In the genomic region with DNA sequence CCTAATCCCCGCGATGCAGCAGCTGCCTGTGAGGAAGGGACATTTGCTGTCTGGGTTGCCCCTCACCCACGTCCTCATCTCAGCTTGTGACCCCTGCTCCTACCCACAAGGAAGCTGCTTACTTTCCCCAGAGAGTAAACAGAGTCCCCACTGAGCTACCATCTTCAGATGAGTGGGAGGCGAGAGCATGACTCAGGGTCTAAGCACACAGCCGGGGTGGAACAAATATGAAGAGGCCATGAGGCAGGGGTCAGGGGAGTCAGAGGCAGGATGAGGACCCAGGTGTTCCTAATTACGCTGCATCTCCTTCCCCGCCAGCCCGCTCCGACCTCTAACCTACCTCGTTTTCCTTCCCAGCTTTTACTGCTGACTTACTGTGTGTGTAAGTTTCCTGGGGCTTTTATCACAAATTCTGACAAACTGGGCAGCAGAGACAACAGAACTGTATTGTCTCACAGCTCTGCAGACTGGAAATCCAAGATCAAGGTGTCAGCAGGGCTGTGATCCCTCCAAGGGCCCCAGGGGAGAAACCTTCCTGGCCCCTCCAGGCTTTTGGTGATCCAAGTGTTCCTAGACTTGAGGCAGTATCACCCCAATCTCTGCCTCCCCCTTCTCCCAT, we compare ENCODE assay signal across 13 cellular contexts.
DNase-seq lines count a peak whose midpoint lies in the region; ATAC-seq and TF ChIP-seq lines count a peak whose summit lies in the region.
"Had no signal": no experiment of that assay in that cellular context is flagged by ENCODE, and none has a peak within 500 bp of the region (broad histone marks: within the 10 kb centered on the region; RNA-seq: fewer than 3 reads in every experiment).

No MANE protein-coding gene starts in this region.

- H3K4me3 ChIP-seq in Panc1 (ENCODE audit: low read depth in 2 of 2, low read length in 2 of 2) (no peak overlapping the region), esophagus muscularis mucosa (no peak overlapping the region), trophoblast cell (ENCODE audit: low read depth, low read length) (no peak overlapping the region), BE2C (ENCODE audit: low read depth, low read length) (no peak overlapping the region)

- in situ Hi-C loops in Panc1 (cut with HindIII; ENCODE audit: low pct_unique_long_range_greater_than_20kb, low sequenced_read_pairs): no loop called here

- CTCF ChIA-PET in Panc1 (lab: Charles Lee): interaction anchor here (0.7 to 1.1 kb wide), 4 partner anchors 25 to 151 kb away, joined by 3 to 8 read pairs (median 3); a partner anchor contains a TSS

- POLR2A ChIA-PET in Panc1 (lab: Charles Lee): interaction anchor here (0.6 to 1.8 kb wide), 10 partner anchors 27 to 137 kb away, joined by 3 to 14 read pairs (median 3); no protein-coding TSS in a partner anchor

- H3K14ac ChIP-seq in trophoblast cell (ENCODE audit: low read length): peak overlapping the region; percentile 41

- H3K18ac ChIP-seq in trophoblast cell (ENCODE audit: low read length): no peak overlapping the region

- H3K36me3 ChIP-seq in Panc1 (ENCODE audit: control insufficient read depth, insufficient read depth, low read length) (no peaks in the 10 kb centered on the region), esophagus muscularis mucosa (no peaks in the 10 kb centered on the region), trophoblast cell (ENCODE audit: control insufficient read depth in 1 of 2, insufficient read depth in 2 of 2, low read length in 2 of 2) (no peaks in the 10 kb centered on the region), BE2C (no peaks in the 10 kb centered on the region)

- TF ChIP-seq CTCF in Panc1 (IDR thresholded peaks at IDR 0.05): no peak
- TF ChIP-seq CTCF in esophagus muscularis mucosa (IDR thresholded peaks at IDR 0.05): no peak
- TF ChIP-seq CTCF in BE2C (IDR thresholded peaks at IDR 0.05; ENCODE audit: low read depth, low read length): no peak

- no peak overlapping the region for H4K12ac ChIP-seq in trophoblast cell (ENCODE audit: low read depth, low read length)

- intact Hi-C loops in Panc1 (cut with micrococcal nuclease; ENCODE audit: unreplicated experiment) (loop anchor here (5.0 kb wide), 2 partner anchors 46 to 69 kb away; no protein-coding TSS in a partner anchor), esophagus muscularis mucosa (cut with DNase I) (no loop called here)

- H3K79me1 ChIP-seq in trophoblast cell (ENCODE audit: low read length): peaks cover 36% of the 10 kb centered on the region

- H3K9me3 ChIP-seq in Panc1 (ENCODE audit: control insufficient read depth, insufficient read depth, low read depth, low read length): peaks cover 13% of the 10 kb centered on the region; the same call in 1 of the 2 replicates
- H3K9me3 ChIP-seq in esophagus muscularis mucosa: no peaks in the 10 kb centered on the region
- no peaks in the 10 kb centered on the region for H3K9me3 ChIP-seq in trophoblast cell (ENCODE audit: insufficient read depth, low read depth, low read length)
- no peaks in the 10 kb centered on the region for H3K9me3 ChIP-seq in BE2C

- peak overlapping the region; percentile 45 for H2BK120ac ChIP-seq in trophoblast cell (ENCODE audit: insufficient read depth, low read length, poor library complexity)

- H3K27me3 ChIP-seq in Panc1 (ENCODE audit: control insufficient read depth, insufficient read depth, low read length): no peaks in the 10 kb centered on the region
- no peaks in the 10 kb centered on the region for H3K27me3 ChIP-seq in esophagus muscularis mucosa
- H3K27me3 ChIP-seq in trophoblast cell (ENCODE audit: insufficient read depth, low read length): no peaks in the 10 kb centered on the region
- H3K27me3 ChIP-seq in BE2C: no peaks in the 10 kb centered on the region

- H4K8ac ChIP-seq in trophoblast cell (ENCODE audit: low read depth, low read length): peak overlapping the region; percentile 0

- ATAC-seq in Panc1: peak; percentile 79
- ATAC-seq: naive thymus-derived CD8-positive, alpha-beta T cell had no signal

- TF ChIP-seq EP300 in esophagus muscularis mucosa (IDR thresholded peaks at IDR 0.05): no peak

- no peak overlapping the region for H3K9ac ChIP-seq in trophoblast cell (ENCODE audit: low read length)

- H3K79me2 ChIP-seq in trophoblast cell (ENCODE audit: control insufficient read depth, insufficient read depth, low read length, poor library complexity): peaks cover 4% of the 10 kb centered on the region

- no TSS peak for BruUV-seq in Panc1 (replicated peaks; lab: Mats Ljungman, UMichigan)

- H2BK12ac ChIP-seq in trophoblast cell (ENCODE audit: low read length): peak overlapping the region; percentile 16

- no peak overlapping the region for H3K4me2 ChIP-seq in trophoblast cell (ENCODE audit: low read length)

- H2AK5ac ChIP-seq in trophoblast cell (ENCODE audit: low read length): no peak overlapping the region

- H2BK5ac ChIP-seq in trophoblast cell (ENCODE audit: low read depth, low read length, poor library complexity): peak overlapping the region; percentile 42

- peaks cover 58% of the 10 kb centered on the region for H3K4me1 ChIP-seq in Panc1 (ENCODE audit: control insufficient read depth, insufficient read depth, low read length)
- H3K4me1 ChIP-seq in esophagus muscularis mucosa: peaks cover 19 to 32% (median 28%) of the 10 kb centered on the region in 4 donors
- peaks cover 24 to 38% of the 10 kb centered on the region in 2 experiments for H3K4me1 ChIP-seq in trophoblast cell (ENCODE audit: control insufficient read depth in 1 of 2, insufficient read depth in 2 of 2, low read length in 2 of 2)
- no peaks in the 10 kb centered on the region; the same call in 1 of the 2 replicates for H3K4me1 ChIP-seq in BE2C

- WGBS in esophagus muscularis mucosa: 80% methylated on average over 10 of the region's 10 CpGs
- no CpG with 5 or more reads among the region's 10 CpGs for WGBS in trophoblast cell (ENCODE audit: extremely low coverage, insufficient coverage, insufficient read length)

- no peak overlapping the region for H2AFZ ChIP-seq in trophoblast cell (ENCODE audit: insufficient read depth, low read length, poor library complexity)

- H3K23ac ChIP-seq in trophoblast cell (ENCODE audit: low read length): no peak overlapping the region

- H3K27ac ChIP-seq in Panc1 (ENCODE audit: low read length) (peak overlapping the region; percentile 100), esophagus muscularis mucosa (replicated peaks in 1 of 4) (no peak overlapping the region), trophoblast cell (ENCODE audit: low read depth, low read length) (peak overlapping the region; percentile 37)

- peak overlapping the region; percentile 31 for H4K91ac ChIP-seq in trophoblast cell (ENCODE audit: low read depth, low read length)

- DNase-seq in GM04504 (ENCODE audit: low read depth): peak; percentile 64
- peak; percentile 88 for DNase-seq in Panc1 (ENCODE audit: low read depth, low spot score)
- peak; percentile 72 for DNase-seq in esophagus muscularis mucosa (ENCODE audit: extremely low spot score)
- peak; percentile 48 to 53 for DNase-seq in trophoblast cell
- no peak for DNase-seq in 8988T
- no peak for DNase-seq in NOMO-1 treated with dmso at 0.1 percent for 144 hours (lab: John Stamatoyannopoulos, UW; ENCODE audit: unreplicated experiment)
- DNase-seq in BE2C: no peak
- DNase-seq in globus pallidus (ENCODE audit: low spot score): no peak
- DNase-seq: caudate nucleus; KG1; naive thymus-derived CD8-positive, alpha-beta T cell; NCI-H510A; stimulated activated CD4-positive, alpha-beta T cell treated with anti-CD3 and anti-CD28 coated beads, Interleukin-4, amount 100 ng/mL, for 24 hours had no signal

- no peak overlapping the region for H3K4ac ChIP-seq in trophoblast cell (ENCODE audit: low read depth, low read length)

- no peak for TF ChIP-seq POLR2A in esophagus muscularis mucosa (IDR thresholded peaks at IDR 0.05; ENCODE audit: low read depth)

Comparison
In these comparisons a context has a peak if more than half of its experiments do, and no peak if none do; other contexts are left out.
1. DNase-seq: peak in GM04504 (single experiment), Panc1 (single experiment), esophagus muscularis mucosa (single experiment) and trophoblast cell (2 of 2); none in 8988T (single experiment), NOMO-1 treated with dmso at 0.1 percent for 144 hours (single experiment), BE2C (single experiment) and globus pallidus (single experiment).
2. H3K27ac ChIP-seq: peak in Panc1 (single experiment) and trophoblast cell (single experiment); none in esophagus muscularis mucosa (0 of 4).